28 cellular contexts compared by ENCODE assay signal in genomic region chr3:105323274-105323599, GRCh38. TPM values are rescaled to one million over a fixed set of nuclear protein-coding genes. Genes with fewer than 3 reads are reported as not detected.
DNase-seq lines count a peak whose midpoint lies in the region; ATAC-seq and TF ChIP-seq lines count a peak whose summit lies in the region.
"Had no signal": no experiment of that assay in that cellular context is flagged by ENCODE, and none has a peak within 500 bp of the region (broad histone marks: within the 10 kb centered on the region; RNA-seq: fewer than 3 reads in every experiment).

No MANE protein-coding gene starts in this region.

- no peak overlapping the region for H3K4me2 ChIP-seq in GM23338

- H3K4me3 Mint-ChIP-seq in activated naive CD8-positive, alpha-beta T cell treated with anti-CD3 and anti-CD28 coated beads for 36 hours = no peak overlapping the region
- H3K4me3 Mint-ChIP-seq in activated naive CD8-positive, alpha-beta T cell treated with anti-CD3 and anti-CD28 coated beads, Interleukin-2, amount 50 U/mL, for 24 hours = no peak overlapping the region
- H3K4me3 Mint-ChIP-seq in GM23338 = no peak overlapping the region
- peak overlapping the region; percentile 25 for H3K4me3 Mint-ChIP-seq in stimulated activated memory B cell treated with anti-CD40 and anti-IgM and Interleukin-4, amounts not matched to agents 10 μg/mL and 1 μg/mL and 100 μg/mL, for 72 hours
- H3K4me3 Mint-ChIP-seq: activated CD8-positive, alpha-beta T cell treated with anti-CD3 and anti-CD28 coated beads for 36 hours; activated naive CD4-positive, alpha-beta T cell treated with anti-CD3 and anti-CD28 coated beads, Interleukin-2, amount 50 U/mL, for 24 hours; naive thymus-derived CD8-positive, alpha-beta T cell; T-helper 2 cell treated with Interferon-gamma antibody and Interleukin-4, amounts not matched to agents 5 μg/mL and 100 μg/mL, for 36 hours had no signal

- no peaks in the 10 kb centered on the region for H3F3A ChIP-seq in GM23338 (replicated peaks; ENCODE audit: low read depth)

- peaks cover 11% of the 10 kb centered on the region for H3K27me3 Mint-ChIP-seq in activated naive CD8-positive, alpha-beta T cell treated with anti-CD3 and anti-CD28 coated beads for 36 hours
- H3K27me3 Mint-ChIP-seq in activated naive CD8-positive, alpha-beta T cell treated with anti-CD3 and anti-CD28 coated beads, Interleukin-2, amount 50 U/mL, for 24 hours = no peaks in the 10 kb centered on the region
- no peaks in the 10 kb centered on the region for H3K27me3 Mint-ChIP-seq in GM23338 (ENCODE audit: insufficient read depth, low read depth, poor library complexity)
- no peaks in the 10 kb centered on the region for H3K27me3 Mint-ChIP-seq in stimulated activated memory B cell treated with anti-CD40 and anti-IgM and Interleukin-4, amounts not matched to agents 10 μg/mL and 1 μg/mL and 100 μg/mL, for 72 hours
- H3K27me3 Mint-ChIP-seq: activated CD8-positive, alpha-beta T cell treated with anti-CD3 and anti-CD28 coated beads for 36 hours had no signal

- H2AFZ ChIP-seq in GM23338 = peak overlapping the region; percentile 83; the same call in 1 of the 2 replicates

- H3K9me2 ChIP-seq in GM23338 (ENCODE audit: insufficient read depth) = no peaks in the 10 kb centered on the region

- no peak for ATAC-seq in activated naive CD8-positive, alpha-beta T cell treated with anti-CD3 and anti-CD28 coated beads, Interleukin-2, amount 50 U/mL, for 24 hours
- ATAC-seq in GM23338 (no peak), HG03520 (IDR thresholded peaks at IDR 0.05; ENCODE audit: unreplicated experiment) (peak; percentile 45), HG02642 (IDR thresholded peaks at IDR 0.05; ENCODE audit: poor library complexity, unreplicated experiment) (no peak)
- no peak for ATAC-seq in stimulated activated memory B cell treated with anti-CD40 and anti-IgM and Interleukin-4, amounts not matched to agents 10 μg/mL and 1 μg/mL and 100 μg/mL, for 72 hours
- ATAC-seq: gastrocnemius medialis; HCT116; naive thymus-derived CD8-positive, alpha-beta T cell; upper lobe of right lung had no signal

- H3K4me1 Mint-ChIP-seq in activated naive CD8-positive, alpha-beta T cell treated with anti-CD3 and anti-CD28 coated beads for 36 hours = peaks cover 10% of the 10 kb centered on the region
- H3K4me1 Mint-ChIP-seq in activated naive CD8-positive, alpha-beta T cell treated with anti-CD3 and anti-CD28 coated beads, Interleukin-2, amount 50 U/mL, for 24 hours = peaks cover 5% of the 10 kb centered on the region
- H3K4me1 Mint-ChIP-seq in GM23338 = no peaks in the 10 kb centered on the region
- H3K4me1 Mint-ChIP-seq in stimulated activated memory B cell treated with anti-CD40 and anti-IgM and Interleukin-4, amounts not matched to agents 10 μg/mL and 1 μg/mL and 100 μg/mL, for 72 hours = peaks cover 16% of the 10 kb centered on the region
- H3K4me1 Mint-ChIP-seq: activated naive CD4-positive, alpha-beta T cell treated with anti-CD3 and anti-CD28 coated beads, Interleukin-2, amount 50 U/mL, for 24 hours; naive thymus-derived CD8-positive, alpha-beta T cell had no signal

- H3K9me3 Mint-ChIP-seq in activated naive CD8-positive, alpha-beta T cell treated with anti-CD3 and anti-CD28 coated beads for 36 hours = no peaks in the 10 kb centered on the region
- H3K9me3 Mint-ChIP-seq in activated naive CD8-positive, alpha-beta T cell treated with anti-CD3 and anti-CD28 coated beads, Interleukin-2, amount 50 U/mL, for 24 hours = no peaks in the 10 kb centered on the region
- H3K9me3 Mint-ChIP-seq in GM23338 = no peaks in the 10 kb centered on the region; the same call in 1 of the 3 replicates
- no peaks in the 10 kb centered on the region for H3K9me3 Mint-ChIP-seq in stimulated activated memory B cell treated with anti-CD40 and anti-IgM and Interleukin-4, amounts not matched to agents 10 μg/mL and 1 μg/mL and 100 μg/mL, for 72 hours
- H3K9me3 Mint-ChIP-seq: activated CD8-positive, alpha-beta T cell treated with anti-CD3 and anti-CD28 coated beads for 36 hours; activated naive CD4-positive, alpha-beta T cell treated with anti-CD3 and anti-CD28 coated beads, Interleukin-2, amount 50 U/mL, for 24 hours; activated T-helper 2 cell treated with anti-CD3 and anti-CD28 coated beads, Interferon-gamma antibody, Interleukin-2, Interleukin-4, amounts not matched to agents 10 μg/mL and 5 μg/mL and 100 μg/mL, durations not matched to agents 14 hours and 24 hours and 36 hours; T-helper 2 cell treated with Interferon-gamma antibody and Interleukin-4, amounts not matched to agents 5 μg/mL and 100 μg/mL, for 36 hours had no signal

- no peak for TF ChIP-seq CTCF in GM23338 (conservative IDR thresholded peaks at IDR 0.05; ENCODE audit: low read depth in 2 of 2)

- no peaks in the 10 kb centered on the region for H3K27me3 ChIP-seq in GM23338 (ENCODE audit: insufficient read depth)
- H3K27me3 ChIP-seq: gastrocnemius medialis, Peyer's patch, upper lobe of right lung had no signal

- H4K20me1 ChIP-seq in GM23338 (replicated peaks; ENCODE audit: insufficient read depth) = no peaks in the 10 kb centered on the region

- no peaks in the 10 kb centered on the region for H3K79me2 ChIP-seq in GM23338 (replicated peaks; ENCODE audit: insufficient read depth)

- H3K36me3 Mint-ChIP-seq in activated naive CD8-positive, alpha-beta T cell treated with anti-CD3 and anti-CD28 coated beads for 36 hours = no peaks in the 10 kb centered on the region
- no peaks in the 10 kb centered on the region for H3K36me3 Mint-ChIP-seq in activated naive CD8-positive, alpha-beta T cell treated with anti-CD3 and anti-CD28 coated beads, Interleukin-2, amount 50 U/mL, for 24 hours (ENCODE audit: low read depth)
- no peaks in the 10 kb centered on the region for H3K36me3 Mint-ChIP-seq in GM23338 (ENCODE audit: low read depth)
- no peaks in the 10 kb centered on the region for H3K36me3 Mint-ChIP-seq in stimulated activated memory B cell treated with anti-CD40 and anti-IgM and Interleukin-4, amounts not matched to agents 10 μg/mL and 1 μg/mL and 100 μg/mL, for 72 hours
- H3K36me3 Mint-ChIP-seq: activated naive CD4-positive, alpha-beta T cell treated with anti-CD3 and anti-CD28 coated beads, Interleukin-2, amount 50 U/mL, for 24 hours; naive thymus-derived CD8-positive, alpha-beta T cell had no signal

- H3K4me3 ChIP-seq in GM23338 = no peak overlapping the region
- H3K4me3 ChIP-seq: gastrocnemius medialis, Peyer's patch, upper lobe of right lung had no signal

- H3K4me1 ChIP-seq in GM23338 (ENCODE audit: insufficient read depth) = no peaks in the 10 kb centered on the region
- H3K4me1 ChIP-seq: gastrocnemius medialis, Peyer's patch, upper lobe of right lung had no signal

- H3K27ac ChIP-seq in GM23338 (ENCODE audit: low read depth) = no peak overlapping the region
- H3K27ac ChIP-seq: gastrocnemius medialis, Peyer's patch, upper lobe of right lung had no signal

- peak overlapping the region; percentile 5 for H3K27ac Mint-ChIP-seq in activated naive CD8-positive, alpha-beta T cell treated with anti-CD3 and anti-CD28 coated beads for 36 hours
- no peak overlapping the region for H3K27ac Mint-ChIP-seq in activated naive CD8-positive, alpha-beta T cell treated with anti-CD3 and anti-CD28 coated beads, Interleukin-2, amount 50 U/mL, for 24 hours
- no peak overlapping the region for H3K27ac Mint-ChIP-seq in GM23338
- peak overlapping the region; percentile 76 for H3K27ac Mint-ChIP-seq in stimulated activated memory B cell treated with anti-CD40 and anti-IgM and Interleukin-4, amounts not matched to agents 10 μg/mL and 1 μg/mL and 100 μg/mL, for 72 hours
- H3K27ac Mint-ChIP-seq: activated CD8-positive, alpha-beta T cell treated with anti-CD3 and anti-CD28 coated beads for 36 hours; activated naive CD4-positive, alpha-beta T cell treated with anti-CD3 and anti-CD28 coated beads, Interleukin-2, amount 50 U/mL, for 24 hours; activated T-helper 2 cell treated with anti-CD3 and anti-CD28 coated beads, Interferon-gamma antibody, Interleukin-2, Interleukin-4, amounts not matched to agents 10 μg/mL and 5 μg/mL and 100 μg/mL, durations not matched to agents 14 hours and 24 hours and 36 hours; naive thymus-derived CD8-positive, alpha-beta T cell; T-helper 2 cell treated with Interferon-gamma antibody and Interleukin-4, amounts not matched to agents 5 μg/mL and 100 μg/mL, for 36 hours had no signal

- no peaks in the 10 kb centered on the region for H3K36me3 ChIP-seq in GM23338 (ENCODE audit: insufficient read depth)
- H3K36me3 ChIP-seq: gastrocnemius medialis, Peyer's patch, upper lobe of right lung had no signal

- DNase-seq in activated naive CD8-positive, alpha-beta T cell treated with anti-CD3 and anti-CD28 coated beads for 36 hours = no peak
- no peak for DNase-seq in activated naive CD8-positive, alpha-beta T cell treated with anti-CD3 and anti-CD28 coated beads, Interleukin-2, amount 50 U/mL, for 24 hours
- DNase-seq in GM23338 (ENCODE audit: low spot score) (no peak), LoVo (ENCODE audit: low spot score) (no peak), NCI-H526 treated with DMSO at 0.1 percent for 48 hours (lab: John Stamatoyannopoulos, UW) (no peak)
- DNase-seq: 8988T; activated CD8-positive, alpha-beta T cell treated with anti-CD3 and anti-CD28 coated beads for 36 hours; anterior cingulate cortex; C1 segment of cervical spinal cord; COR-L47; gastrocnemius medialis; KG1; MM.1S; naive thymus-derived CD8-positive, alpha-beta T cell; NCI-H1417 treated with DMSO at 0.1 percent for 48 hours; NCI-H2029 treated with DMSO at 0.1 percent for 48 hours; NCI-H526; Peyer's patch; SHP77; stimulated activated CD4-positive, alpha-beta T cell treated with anti-CD3 and anti-CD28 coated beads, Interleukin-4, amount 100 ng/mL, for 4 hours; upper lobe of right lung had no signal

TF ChIP-seq in GM23338, 12 proteins besides CTCF, POLR2A, EP300 and RAD21:
- TF ChIP-seq STAT1 (IDR thresholded peaks at IDR 0.05; ENCODE audit: unreplicated experiment) = no peak
- no peak for TF ChIP-seq EZH2 (IDR thresholded peaks at IDR 0.05; ENCODE audit: low read depth, unreplicated experiment)

RNA-seq across cellular contexts. Expression of gene ALCAM, which starts 43.5 kb away (rescaled TPM):
- 10 to 100 TPM; 20.9 to 21.7 TPM for total RNA-seq in activated naive CD8-positive, alpha-beta T cell treated with anti-CD3 and anti-CD28 coated beads for 36 hours
- 29.7 and 36.0 TPM in 2 replicates for total RNA-seq in GM23338 (2014; rRNA removed; shearing (Covaris generic))
- 11.3 and 14.2 TPM in 2 replicates for polyA plus RNA-seq in GM23338 (2016; fragmentation: Nextera tagmentation; extraction: Ambion mirVana)

Comparison
In these comparisons a context has a peak if more than half of its experiments do, and no peak if none do; other contexts are left out.
1. H3K27ac Mint-ChIP-seq: peak in activated naive CD8-positive, alpha-beta T cell treated with anti-CD3 and anti-CD28 coated beads for 36 hours (single experiment) and stimulated activated memory B cell treated with anti-CD40 and anti-IgM and Interleukin-4, amounts not matched to agents 10 μg/mL and 1 μg/mL and 100 μg/mL, for 72 hours (single experiment); none in activated naive CD8-positive, alpha-beta T cell treated with anti-CD3 and anti-CD28 coated beads, Interleukin-2, amount 50 U/mL, for 24 hours (single experiment) and GM23338 (single experiment).